14 cellular contexts compared by ENCODE assay signal in genomic region chr3:187808466-187809291, GRCh38.
A peak's percentile ranks its signal among the peaks of the same experiment; 100 is the strongest.
DNase-seq lines count a peak whose midpoint lies in the region; ATAC-seq and TF ChIP-seq lines count a peak whose summit lies in the region.
"Had no signal": no experiment of that assay in that cellular context is flagged by ENCODE, and none has a peak within 500 bp of the region (broad histone marks: within the 10 kb centered on the region; RNA-seq: fewer than 3 reads in every experiment).

No MANE protein-coding gene starts in this region.

- H3K4me1 ChIP-seq in mammary epithelial cell (ENCODE audit: insufficient read depth, low read length) (peaks cover 44% of the 10 kb centered on the region), mucosa of descending colon (ENCODE audit: low read depth) (peaks cover 15% of the 10 kb centered on the region)
- H3K4me1 ChIP-seq: left ventricle myocardium inferior had no signal

- H3K4me3 ChIP-seq in mammary epithelial cell (replicated peaks in 1 of 3; ENCODE audit: insufficient read depth in 1 of 3, low read depth in 2 of 3, low read length in 3 of 3): no peak overlapping the region
- H3K4me3 ChIP-seq in mucosa of descending colon: no peak overlapping the region
- H3K4me3 ChIP-seq: left ventricle myocardium inferior had no signal

- WGBS in mammary epithelial cell (ENCODE audit: low coverage, missing lambda C conversion rate): 32% methylated on average over 12 of the region's 12 CpGs

- no peaks in the 10 kb centered on the region for H3K36me3 ChIP-seq in mammary epithelial cell (ENCODE audit: insufficient read depth, low read length)
- no peaks in the 10 kb centered on the region for H3K36me3 ChIP-seq in mucosa of descending colon (ENCODE audit: low read depth)
- H3K36me3 ChIP-seq: left ventricle myocardium inferior had no signal

- peak overlapping the region; percentile 57 for H2AFZ ChIP-seq in mammary epithelial cell (ENCODE audit: low read depth, low read length)

- H3K79me2 ChIP-seq in mammary epithelial cell (ENCODE audit: insufficient read depth, low read length): no peaks in the 10 kb centered on the region

- in situ Hi-C loops in mammary epithelial cell (cut with MboI; ENCODE audit: low sequenced_read_pairs in 2 of 2): no loop called here

- dilution Hi-C loops in mammary epithelial cell (cut with HindIII; ENCODE audit: low sequenced_read_pairs): loop anchor here (5.0 kb wide), 2 partner anchors 61 to 79 kb away; partner anchors contain the start of gene BCL6

- H3K27ac ChIP-seq in mammary epithelial cell (ENCODE audit: insufficient read depth, low read depth, low read length): peak overlapping the region; percentile 73
- H3K27ac ChIP-seq: left ventricle myocardium inferior had no signal

- peak; percentile 17 for DNase-seq in COLO668 (lab: John Stamatoyannopoulos, UW; ENCODE audit: unreplicated experiment)
- DNase-seq in NCI-H2196 (lab: John Stamatoyannopoulos, UW; ENCODE audit: unreplicated experiment): peak; percentile 59
- peak; percentile 79 for DNase-seq in mammary epithelial cell
- DNase-seq in mucosa of descending colon: peak in 2 of 3 donors; percentile 54 to 57
- no peak for DNase-seq in DMS 273 treated with DMSO at 0.1 percent for 48 hours (lab: John Stamatoyannopoulos, UW)
- DNase-seq in medulla oblongata (ENCODE audit: extremely low spot score): no peak
- DNase-seq: CD8-positive, alpha-beta memory T cell; erythroblast; H7; left ventricle myocardium inferior; NCI-H2029; stimulated activated naive CD8-positive, alpha-beta T cell treated with anti-CD3 and anti-CD28 coated beads, Interleukin-15, Interleukin-2, amounts not matched to agents 100 U/mL and 50 U/mL, for 24 hours had no signal

- no peaks in the 10 kb centered on the region for H3K27me3 ChIP-seq in mammary epithelial cell (ENCODE audit: insufficient read depth, low read length)

- no TSS peak for BruUV-seq in mammary epithelial cell (replicated peaks; lab: Mats Ljungman, UMichigan)

- H4K20me1 ChIP-seq in mammary epithelial cell (ENCODE audit: insufficient read depth, low read length): no peaks in the 10 kb centered on the region

- H3K9ac ChIP-seq in mammary epithelial cell (ENCODE audit: insufficient read depth, low read length): peak overlapping the region; percentile 69

- CTCF ChIA-PET in mammary epithelial cell (lab: Charles Lee; ENCODE audit: low non-redundant PET): no interaction called here

- peak overlapping the region; percentile 60 for H3K4me2 ChIP-seq in mammary epithelial cell (ENCODE audit: insufficient read depth, low read depth, low read length)

- TF ChIP-seq CTCF in mammary epithelial cell (conservative IDR thresholded peaks at IDR 0.05 in 1 of 2, IDR thresholded peaks at IDR 0.05 in 1 of 2; ENCODE audit: extremely low read depth in 1 of 2, insufficient read depth in 1 of 2, low read depth in 1 of 2, low read length in 2 of 2) (peak in 1 of 2 donors; percentile 13), mucosa of descending colon (IDR thresholded peaks at IDR 0.05) (no peak)

- H3K9me3 ChIP-seq in mammary epithelial cell (replicated peaks; ENCODE audit: insufficient read depth, low read length) (no peaks in the 10 kb centered on the region), mucosa of descending colon (no peaks in the 10 kb centered on the region)
- H3K9me3 ChIP-seq: left ventricle myocardium inferior had no signal

- ATAC-seq in mucosa of descending colon (peak; percentile 97), HG03280 (IDR thresholded peaks at IDR 0.05; ENCODE audit: unreplicated experiment) (no peak), GM19035 (IDR thresholded peaks at IDR 0.05; ENCODE audit: unreplicated experiment) (no peak)
- ATAC-seq: stimulated activated naive CD8-positive, alpha-beta T cell treated with anti-CD3 and anti-CD28 coated beads, Interleukin-15, Interleukin-2, amounts not matched to agents 100 U/mL and 50 U/mL, for 24 hours had no signal

- intact Hi-C loops in mammary epithelial cell (cut with micrococcal nuclease) (no loop called here), mucosa of descending colon (cut with DNase I, micrococcal nuclease) (no loop called here)

Comparison
In these comparisons a context has a peak if more than half of its experiments do, and no peak if none do; other contexts are left out.
1. DNase-seq: peak in COLO668 (single experiment), NCI-H2196 (single experiment), mammary epithelial cell (single experiment) and mucosa of descending colon (2 of 3); none in DMS 273 treated with DMSO at 0.1 percent for 48 hours (single experiment) and medulla oblongata (single experiment).